ENCODE assay signal across 11 cellular contexts in genomic region chr12:124827588-124828184, GRCh38. TPM values are rescaled to one million over a fixed set of nuclear protein-coding genes. Genes with fewer than 3 reads are reported as not detected.
A peak's percentile ranks its signal among the peaks of the same experiment; 100 is the strongest.
DNase-seq lines count a peak whose midpoint lies in the region; ATAC-seq and TF ChIP-seq lines count a peak whose summit lies in the region.
"Had no signal": no experiment of that assay in that cellular context is flagged by ENCODE, and none has a peak within 500 bp of the region (broad histone marks: within the 10 kb centered on the region; RNA-seq: fewer than 3 reads in every experiment).

No MANE protein-coding gene starts in this region.

- H3K4me1 Mint-ChIP-seq in nephron = peaks cover 16% of the 10 kb centered on the region
- H3K4me1 Mint-ChIP-seq in CD4-positive, alpha-beta T cell (ENCODE audit: low read depth) = no peaks in the 10 kb centered on the region

- H3K9ac ChIP-seq in SK-N-SH = no peak overlapping the region

- H3K9me2 ChIP-seq in SK-N-SH = no peaks in the 10 kb centered on the region

- H3K36me3 ChIP-seq in Panc1 (ENCODE audit: control insufficient read depth, insufficient read depth, low read length) = no peaks in the 10 kb centered on the region
- no peaks in the 10 kb centered on the region for H3K36me3 ChIP-seq in SK-N-SH (replicated peaks in 1 of 2; ENCODE audit: control insufficient read depth in 1 of 2, insufficient read depth in 2 of 2, low read length in 1 of 2)
- H3K36me3 ChIP-seq in vagina = no peaks in the 10 kb centered on the region

- no peak for DNase-seq in Panc1 (ENCODE audit: low read depth, low spot score)
- DNase-seq in SK-N-SH = no peak
- DNase-seq in CD4-positive, alpha-beta T cell = no peak
- DNase-seq in vagina (ENCODE audit: extremely low spot score in 2 of 2) = no peak
- DNase-seq in cerebellar nuclear complex (lab: John Stamatoyannopoulos, UW) = no peak
- DNase-seq: anterior cingulate cortex; stimulated activated naive CD8-positive, alpha-beta T cell treated with anti-CD3 and anti-CD28 coated beads, Interleukin-15, amount 100 ng/mL, for 72 hours had no signal

- no peak overlapping the region for H3K4me3 Mint-ChIP-seq in nephron
- H3K4me3 Mint-ChIP-seq in CD4-positive, alpha-beta T cell = no peak overlapping the region
- H3K4me3 Mint-ChIP-seq: stimulated activated naive CD8-positive, alpha-beta T cell treated with anti-CD3 and anti-CD28 coated beads, Interleukin-15, amount 100 ng/mL, for 72 hours had no signal

- peak overlapping the region in 1 of 2 experiments; percentile 1; a peak in 1 of 4 replicates for H3K4me3 ChIP-seq in Panc1 (ENCODE audit: low read depth in 2 of 2, low read length in 2 of 2)
- H3K4me3 ChIP-seq in SK-N-SH (ENCODE audit: low read depth in 2 of 2, low read length in 1 of 2) = no peak overlapping the region
- H3K4me3 ChIP-seq in vagina = no peak overlapping the region
- H3K4me3 ChIP-seq: skin epidermis had no signal

- no peak for TF ChIP-seq EP300 in SK-N-SH (IDR thresholded peaks at IDR 0.05; ENCODE audit: borderline replicate concordance in 1 of 2, low read depth in 1 of 2, low read length in 1 of 2)

- TF ChIP-seq RAD21 in SK-N-SH (IDR thresholded peaks at IDR 0.05; ENCODE audit: low read length) = no peak

- H3K27ac ChIP-seq in Panc1 (ENCODE audit: low read length) = peak overlapping the region; percentile 91
- H3K27ac ChIP-seq in SK-N-SH (ENCODE audit: low read depth in 2 of 2, low read length in 1 of 2) = 0 out of 4 replicates have a peak overlapping the region, but pooled peaks of 1 of the 2 experiments have one; percentile 51
- H3K27ac ChIP-seq in CD4-positive, alpha-beta T cell (ENCODE audit: low read depth, low read length) = no peak overlapping the region
- no peak overlapping the region for H3K27ac ChIP-seq in vagina

- POLR2A ChIA-PET in Panc1 (lab: Charles Lee) = interaction anchor here (0.8 to 1.0 kb wide), 2 partner anchors 11 to 44 kb away, joined by 5 read pairs; no protein-coding TSS in a partner anchor
- POLR2A ChIA-PET in SK-N-SH (lab: Yijun Ruan, JAX) = interaction anchor here (2.8 kb wide), 1 partner anchor 10 kb away, joined by 10 read pairs; no protein-coding TSS in a partner anchor
- POLR2A ChIA-PET in CD4-positive, alpha-beta T cell (lab: Charles Lee) = no interaction called here

- peak overlapping the region in 2 of 3 experiments; percentile 20 to 94 for H3K27ac Mint-ChIP-seq in nephron
- H3K27ac Mint-ChIP-seq in CD4-positive, alpha-beta T cell = no peak overlapping the region

- CTCF ChIA-PET in Panc1 (lab: Charles Lee) = interaction anchor here (0.6 to 1.3 kb wide), 2 partner anchors 10 to 79 kb away, joined by 3 read pairs; no protein-coding TSS in a partner anchor
- CTCF ChIA-PET in SK-N-SH (lab: Yijun Ruan, JAX) = interaction anchor here (1.4 to 1.5 kb wide), 2 partner anchors 32 to 79 kb away, joined by 3 to 4 read pairs; no protein-coding TSS in a partner anchor
- CTCF ChIA-PET in CD4-positive, alpha-beta T cell (lab: Charles Lee) = no interaction called here

- in situ Hi-C loops in Panc1 (cut with HindIII; ENCODE audit: low pct_unique_long_range_greater_than_20kb, low sequenced_read_pairs) = no loop called here

- WGBS in SK-N-SH (ENCODE audit: low lambda C conversion rate) = 85% methylated on average over 15 of the region's 15 CpGs

- no peaks in the 10 kb centered on the region for H3K9me3 Mint-ChIP-seq in nephron
- no peaks in the 10 kb centered on the region for H3K9me3 Mint-ChIP-seq in CD4-positive, alpha-beta T cell

- intact Hi-C loops in Panc1 (cut with micrococcal nuclease; ENCODE audit: unreplicated experiment) = loop anchor here (10.0 kb wide), 1 partner anchor 77 kb away; no protein-coding TSS in a partner anchor
- intact Hi-C loops in CD4-positive, alpha-beta T cell (cut with DNase I, micrococcal nuclease) = no loop called here
- intact Hi-C loops in vagina (cut with DNase I) = no loop called here

- no peaks in the 10 kb centered on the region for H3K79me2 ChIP-seq in SK-N-SH (ENCODE audit: insufficient read depth)

- peaks cover 19% of the 10 kb centered on the region for H3F3A ChIP-seq in SK-N-SH (replicated peaks; ENCODE audit: insufficient read depth)

- H3K27me3 ChIP-seq in Panc1 (ENCODE audit: control insufficient read depth, insufficient read depth, low read length) (no peaks in the 10 kb centered on the region), SK-N-SH (ENCODE audit: insufficient read depth) (no peaks in the 10 kb centered on the region), vagina (no peaks in the 10 kb centered on the region)
- H3K27me3 ChIP-seq in CD4-positive, alpha-beta T cell (ENCODE audit: control insufficient read depth, insufficient read depth, low read length) = no peaks in the 10 kb centered on the region

- no peaks in the 10 kb centered on the region for H3K36me3 Mint-ChIP-seq in nephron (ENCODE audit: low read depth)
- H3K36me3 Mint-ChIP-seq in CD4-positive, alpha-beta T cell (ENCODE audit: low read depth) = no peaks in the 10 kb centered on the region

- no TSS peak for BruUV-seq in Panc1 (replicated peaks; lab: Mats Ljungman, UMichigan)

- no peak overlapping the region for H3K4me2 ChIP-seq in SK-N-SH

- H4K20me1 ChIP-seq in SK-N-SH (ENCODE audit: insufficient read depth) = no peaks in the 10 kb centered on the region

- no peak for TF ChIP-seq POLR2A in vagina (IDR thresholded peaks at IDR 0.05)

- H3K9me3 ChIP-seq in Panc1 (ENCODE audit: control insufficient read depth, insufficient read depth, low read depth, low read length) (no peaks in the 10 kb centered on the region), SK-N-SH (no peaks in the 10 kb centered on the region), vagina (no peaks in the 10 kb centered on the region)
- peaks cover 7% of the 10 kb centered on the region for H3K9me3 ChIP-seq in CD4-positive, alpha-beta T cell (ENCODE audit: control insufficient read depth, low read length)

- ATAC-seq in GM18517 (IDR thresholded peaks at IDR 0.05; ENCODE audit: unreplicated experiment) = peak; percentile 74
- peak; percentile 50 for ATAC-seq in HG02763 (IDR thresholded peaks at IDR 0.05; ENCODE audit: unreplicated experiment)
- ATAC-seq in Panc1 = peak; percentile 59
- ATAC-seq in CD4-positive, alpha-beta T cell (ENCODE audit: poor library complexity) = no peak
- ATAC-seq: stimulated activated naive CD8-positive, alpha-beta T cell treated with anti-CD3 and anti-CD28 coated beads, Interleukin-15, amount 100 ng/mL, for 72 hours had no signal

- peaks cover 4% of the 10 kb centered on the region for H3K27me3 Mint-ChIP-seq in nephron (ENCODE audit: low read depth)
- no peaks in the 10 kb centered on the region for H3K27me3 Mint-ChIP-seq in CD4-positive, alpha-beta T cell
- H3K27me3 Mint-ChIP-seq: stimulated activated naive CD8-positive, alpha-beta T cell treated with anti-CD3 and anti-CD28 coated beads, Interleukin-15, amount 100 ng/mL, for 72 hours had no signal

- H3K4me1 ChIP-seq in Panc1 (ENCODE audit: control insufficient read depth, insufficient read depth, low read length) (peaks cover 55% of the 10 kb centered on the region), SK-N-SH (ENCODE audit: control insufficient read depth in 1 of 2, insufficient read depth in 2 of 2, low read depth in 1 of 2, low read length in 1 of 2) (peaks cover 8 to 18% of the 10 kb centered on the region in 2 experiments; a peak in 1 of 4 replicates), vagina (peaks cover 14% of the 10 kb centered on the region)

- TF ChIP-seq CTCF in Panc1 (IDR thresholded peaks at IDR 0.05) (no peak), nephron (IDR thresholded peaks at IDR 0.05; ENCODE audit: unreplicated experiment in 3 of 3) (no peak), SK-N-SH (IDR thresholded peaks at IDR 0.05) (no peak), vagina (IDR thresholded peaks at IDR 0.05) (no peak)
- no peak for TF ChIP-seq CTCF in CD4-positive, alpha-beta T cell (IDR thresholded peaks at IDR 0.05)

- H2AFZ ChIP-seq in SK-N-SH (ENCODE audit: low read depth) = no peak overlapping the region

TF ChIP-seq in SK-N-SH, 30 proteins besides CTCF, POLR2A, EP300 and RAD21:
- TF ChIP-seq FOXM1 (IDR thresholded peaks at IDR 0.05; ENCODE audit: low read depth) (no peak), MAX (IDR thresholded peaks at IDR 0.05; ENCODE audit: low read depth) (no peak), CHD2 (IDR thresholded peaks at IDR 0.05; ENCODE audit: low read length, partially characterized antibody) (no peak), NFIC (IDR thresholded peaks at IDR 0.05; ENCODE audit: borderline replicate concordance) (no peak), SIN3A (IDR thresholded peaks at IDR 0.05; ENCODE audit: borderline replicate concordance, low read depth, low read length) (no peak), SMC3 (IDR thresholded peaks at IDR 0.05; ENCODE audit: low read depth, low read length) (no peak), GATA2 (CRISPR knock-in tag; IDR thresholded peaks at IDR 0.05) (no peak), TCF12 (IDR thresholded peaks at IDR 0.05) (no peak)

RNA-seq across cellular contexts. Expression of gene SCARB1, which starts 36.0 kb away (rescaled TPM):
- total RNA-seq in Panc1 (2021; ENCODE audit: unreplicated experiment) = 359 TPM
- polyA plus RNA-seq in Panc1 (2012; ENCODE audit: insufficient read length) = 1,007 TPM
- 12.8 and 33.0 TPM in 2 replicates for polyA plus RNA-seq in SK-N-SH (2012; rRNA removed)
- polyA plus RNA-seq in SK-N-SH (2012; cell fraction: cytosol; rRNA removed) = 17.4 and 25.1 TPM in 2 replicates
- polyA plus RNA-seq in SK-N-SH (2012; cell fraction: nucleus; rRNA removed) = 36.4 and 45.3 TPM in 2 replicates
- total RNA-seq in CD4-positive, alpha-beta T cell = 1 to 10 TPM; 2.3 to 3.7 TPM
- total RNA-seq in vagina = 20.6 TPM

Comparison
In these comparisons a context has a peak if more than half of its experiments do, and no peak if none do; other contexts are left out.
1. RNA of gene SCARB1, which starts 36.0 kb away (total RNA-seq): 359 TPM in Panc1 (single experiment); 20.6 TPM in vagina (single experiment) and 2.3 to 3.7 TPM in CD4-positive, alpha-beta T cell; every median in the first group is over 10 times any median in the second.